In genomic region chr1:173395762-173396161, GRCh38 we compare ENCODE assay signal across 24 cellular contexts.
"Had no signal": no experiment of that assay in that cellular context is flagged by ENCODE, and none has a peak within 500 bp of the region (broad histone marks: within the 10 kb centered on the region; RNA-seq: fewer than 3 reads in every experiment).

No MANE protein-coding gene starts in this region.

- H3K4me2 ChIP-seq: KMS-11 had no signal

- H3K27me3 ChIP-seq: cardiac muscle cell had no signal

- H3K4me3 ChIP-seq: cardiac muscle cell, SK-N-MC had no signal

- H3K27ac ChIP-seq: cardiac muscle cell, KMS-11, SK-N-MC had no signal

- H3K36me3 ChIP-seq: cardiac muscle cell had no signal

- DNase-seq: activated CD4-positive, alpha-beta memory T cell treated with anti-CD3 and anti-CD28 coated beads for 36 hours; activated CD4-positive, alpha-beta T cell treated with anti-CD3 and anti-CD28 coated beads, Interleukin-2, amount 10 ng/mL, durations not matched to agents 7 days and 5 days; activated CD4-positive, CD25-positive, alpha-beta regulatory T cell; activated CD8-positive, alpha-beta memory T cell treated with anti-CD3 and anti-CD28 coated beads for 24 hours; activated gamma-delta T cell; activated naive CD4-positive, alpha-beta T cell treated with anti-CD3 and anti-CD28 coated beads for 36 hours; activated T-cell treated with anti-CD3 and anti-CD28 coated beads for 4 hours; activated T-cell treated with anti-CD3 and anti-CD28 coated beads, Interleukin-2, amount 50 U/mL, for 48 hours; amygdala; NCI-H1092; NCI-H1417; NCI-H2029; NCI-H345; NCI-H510A; NCI-H526 treated with DMSO at 0.1 percent for 48 hours; T-cell; T-helper 2 cell; T1000 had no signal

- ATAC-seq: activated T-helper 17 cell treated with anti-CD3 and anti-CD28 coated beads, Interleukin-2, amount 50 U/mL, for 72 hours; T-cell had no signal

- H3K9ac ChIP-seq: KMS-11 had no signal

- FAIRE-seq: astrocyte, TTC549 had no signal
